In genomic region chr7:4775281-4776159, GRCh38 we compare ENCODE assay signal across 1 cellular context.
A peak's percentile ranks its signal among the peaks of the same experiment; 100 is the strongest.
TF ChIP-seq lines count a peak whose summit lies in the region.

AP5Z1 (plus strand) TSS chr7:4775623; CDS start chr7:4775716, 93 bp downstream.

TF ChIP-seq in HepG2, 621 proteins besides CTCF, POLR2A, EP300 and RAD21 (continued from another document and continues in another):
- no peak for TF ChIP-seq NFAT5 (CRISPR knock-in tag; IDR thresholded peaks at IDR 0.05)
- TF ChIP-seq ZZZ3 (CRISPR knock-in tag; IDR thresholded peaks at IDR 0.05; ENCODE audit: borderline replicate concordance): 0 out of 2 replicates have a peak, but pooled peaks have one; percentile 85
- TF ChIP-seq ZNF761 (CRISPR knock-in tag; conservative IDR thresholded peaks at IDR 0.05): peak; percentile 34; the same call in 1 of the 2 replicates
- TF ChIP-seq HHEX (CRISPR knock-in tag; IDR thresholded peaks at IDR 0.05): 0 out of 2 replicates have a peak, but pooled peaks have one; percentile 17
- 0 out of 2 replicates have a peak, but pooled peaks have one; percentile 37 for TF ChIP-seq ZNF124 (CRISPR knock-in tag; IDR thresholded peaks at IDR 0.05)
- peak; percentile 26; the same call in 1 of the 2 replicates for TF ChIP-seq ZNF335 (CRISPR knock-in tag; IDR thresholded peaks at IDR 0.05)
- peak; percentile 79 for TF ChIP-seq GABPA (IDR thresholded peaks at IDR 0.05; ENCODE audit: low read depth, low read length)
- TF ChIP-seq GABPA (CRISPR knock-in tag; IDR thresholded peaks at IDR 0.05; ENCODE audit: low read depth): peak; percentile 88
- no peak for TF ChIP-seq CC2D1A (CRISPR knock-in tag; IDR thresholded peaks at IDR 0.05)
- peak; percentile 96 for TF ChIP-seq SPEN (CRISPR knock-in tag; IDR thresholded peaks at IDR 0.05; ENCODE audit: low read depth)
- TF ChIP-seq ATF7 (IDR thresholded peaks at IDR 0.05): no peak
- TF ChIP-seq ATF7 (CRISPR knock-in tag; IDR thresholded peaks at IDR 0.05): peak; percentile 54; the same call in 1 of the 2 replicates
- TF ChIP-seq ZNF503 (CRISPR knock-in tag; IDR thresholded peaks at IDR 0.05): peak; percentile 57
- TF ChIP-seq RELA (CRISPR knock-in tag; IDR thresholded peaks at IDR 0.05): peak; percentile 66; the same call in 1 of the 2 replicates
- TF ChIP-seq KLF16 (CRISPR knock-in tag; IDR thresholded peaks at IDR 0.05): peak in 1 of 2 experiments; percentile 74; a peak in 1 of 4 replicates
- peak; percentile 58; the same call in 1 of the 2 replicates for TF ChIP-seq HNF4G (IDR thresholded peaks at IDR 0.05; ENCODE audit: borderline replicate concordance, low read depth, low read length)
- no peak for TF ChIP-seq HNF4G (CRISPR knock-in tag; IDR thresholded peaks at IDR 0.05; ENCODE audit: borderline replicate concordance, low read depth)
- TF ChIP-seq ASH2L (IDR thresholded peaks at IDR 0.05; ENCODE audit: insufficient read length, low read depth, low read length): peak; percentile 90
- TF ChIP-seq TFAP4 (IDR thresholded peaks at IDR 0.05; ENCODE audit: borderline replicate concordance, low read depth): peak; percentile 61
- peak; percentile 97 for TF ChIP-seq HBP1 (CRISPR knock-in tag; IDR thresholded peaks at IDR 0.05; ENCODE audit: low read depth)
- no peak; the same call in 1 of the 2 replicates for TF ChIP-seq ZNF33A (CRISPR knock-in tag; IDR thresholded peaks at IDR 0.05; ENCODE audit: borderline replicate concordance)
- peak; percentile 66; the same call in 1 of the 2 replicates for TF ChIP-seq HES4 (CRISPR knock-in tag; IDR thresholded peaks at IDR 0.05; ENCODE audit: borderline replicate concordance)
- peak; percentile 69; the same call in 1 of the 2 replicates for TF ChIP-seq RNF2 (conservative IDR thresholded peaks at IDR 0.05; ENCODE audit: low read depth)
- TF ChIP-seq RFXAP (CRISPR knock-in tag; IDR thresholded peaks at IDR 0.05; ENCODE audit: borderline replicate concordance): peak; percentile 75; the same call in 1 of the 2 replicates
- TF ChIP-seq ATF1 (CRISPR knock-in tag; IDR thresholded peaks at IDR 0.05): peak; percentile 88
- TF ChIP-seq AGO1 (IDR thresholded peaks at IDR 0.05; ENCODE audit: low read depth, low read length, poor library complexity, severe bottlenecking): peak; percentile 29
- TF ChIP-seq ZNF704 (CRISPR knock-in tag; IDR thresholded peaks at IDR 0.05; ENCODE audit: borderline replicate concordance): 0 out of 2 replicates have a peak, but pooled peaks have one; percentile 8
- TF ChIP-seq CCDC6 (CRISPR knock-in tag; IDR thresholded peaks at IDR 0.05): 0 out of 2 replicates have a peak, but pooled peaks have one; percentile 38
- no peak for TF ChIP-seq ZNF7 (CRISPR knock-in tag; IDR thresholded peaks at IDR 0.05)
- TF ChIP-seq KDM3A (CRISPR knock-in tag; IDR thresholded peaks at IDR 0.05; ENCODE audit: low read depth): peak; percentile 64; the same call in 1 of the 2 replicates
- peak; percentile 69; the same call in 1 of the 2 replicates for TF ChIP-seq GTF2F1 (IDR thresholded peaks at IDR 0.05; ENCODE audit: low read length)
- TF ChIP-seq SAP130 (CRISPR knock-in tag; IDR thresholded peaks at IDR 0.05; ENCODE audit: low read depth): peak; percentile 100
- TF ChIP-seq ZBTB7A (CRISPR knock-in tag; IDR thresholded peaks at IDR 0.05): peak; percentile 55; the same call in 1 of the 2 replicates
- TF ChIP-seq TOPORS (CRISPR knock-in tag; IDR thresholded peaks at IDR 0.05): peak; percentile 66; the same call in 1 of the 2 replicates
- TF ChIP-seq PHF21A (CRISPR knock-in tag; IDR thresholded peaks at IDR 0.05): peak; percentile 80
- TF ChIP-seq ZBTB25 (CRISPR knock-in tag; IDR thresholded peaks at IDR 0.05): peak; percentile 87
- no peak for TF ChIP-seq ZNF691 (CRISPR knock-in tag; IDR thresholded peaks at IDR 0.05; ENCODE audit: borderline replicate concordance, low read depth)
- peak; percentile 63; the same call in 1 of the 2 replicates for TF ChIP-seq ZNF782 (CRISPR knock-in tag; IDR thresholded peaks at IDR 0.05; ENCODE audit: borderline replicate concordance)
- TF ChIP-seq GMEB1 (CRISPR knock-in tag; IDR thresholded peaks at IDR 0.05; ENCODE audit: borderline replicate concordance): peak; percentile 98
- peak; percentile 99 for TF ChIP-seq PHF20 (CRISPR knock-in tag; IDR thresholded peaks at IDR 0.05)
- TF ChIP-seq SNAPC2 (CRISPR knock-in tag; IDR thresholded peaks at IDR 0.05): 0 out of 2 replicates have a peak, but pooled peaks have one; percentile 31
- no peak for TF ChIP-seq TIGD3 (CRISPR knock-in tag; IDR thresholded peaks at IDR 0.05; ENCODE audit: borderline replicate concordance)
- no peak for TF ChIP-seq SP1 (IDR thresholded peaks at IDR 0.05)
- TF ChIP-seq SP1 (CRISPR knock-in tag; IDR thresholded peaks at IDR 0.05): peak; percentile 81
- TF ChIP-seq POLR2G (IDR thresholded peaks at IDR 0.05; ENCODE audit: low read depth, low read length): peak; percentile 85
